1 cellular context compared by ENCODE assay signal in genomic region chr4:34953145-34953799, GRCh38.
TF ChIP-seq lines count a peak whose summit lies in the region.

No MANE protein-coding gene starts in this region.

TF ChIP-seq in GM23338, 12 proteins besides CTCF, POLR2A, EP300 and RAD21 (continued from another document):
- TF ChIP-seq ZNF462 (CRISPR knock-in tag; IDR thresholded peaks at IDR 0.05) (no peak), POLR2AphosphoS5 (IDR thresholded peaks at IDR 0.05; ENCODE audit: low read depth) (no peak), EZH2phosphoT487 (IDR thresholded peaks at IDR 0.05; ENCODE audit: unreplicated experiment) (no peak), STAT1 (IDR thresholded peaks at IDR 0.05; ENCODE audit: unreplicated experiment) (no peak), CREB1 (CRISPR knock-in tag; IDR thresholded peaks at IDR 0.05; ENCODE audit: low read depth) (no peak), REST (IDR thresholded peaks at IDR 0.05; ENCODE audit: unreplicated experiment) (no peak), ZNF114 (CRISPR knock-in tag; IDR thresholded peaks at IDR 0.05) (no peak)
